Comparison of ENCODE assay signal across 1 cellular context in the genomic region with DNA sequence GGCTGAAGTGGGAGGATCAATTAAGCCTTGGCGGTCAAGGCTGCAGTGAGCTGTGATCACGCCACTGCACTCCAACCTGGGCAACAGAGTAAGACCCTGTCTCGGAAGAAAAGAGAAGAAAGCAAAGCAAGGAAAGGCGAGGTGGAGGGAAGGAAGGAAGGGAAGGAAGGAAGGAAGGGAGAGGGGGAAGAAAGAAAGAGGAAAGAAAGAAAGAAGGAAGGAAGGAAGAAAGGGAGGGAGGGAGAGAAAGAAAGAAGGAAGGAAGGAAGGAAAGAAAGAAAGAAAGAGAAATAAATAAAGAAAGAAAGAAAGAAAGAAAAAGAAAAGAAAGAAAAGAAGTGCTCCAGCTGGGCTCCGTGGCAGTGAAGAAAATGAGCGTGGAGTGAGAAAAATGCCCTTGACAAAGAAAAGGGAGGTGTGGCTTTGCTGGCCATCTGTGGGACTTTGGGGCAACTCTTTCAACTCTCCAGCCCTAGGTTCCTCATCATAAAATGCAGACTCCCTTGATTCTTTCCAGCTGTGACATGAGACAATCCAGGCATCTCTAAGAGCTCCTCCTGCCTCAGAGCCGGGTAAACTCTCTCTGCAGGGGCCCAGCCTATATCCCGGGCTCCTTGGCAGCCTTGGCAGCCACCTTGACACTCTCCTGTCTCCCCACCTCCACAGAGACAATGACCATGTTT.
TF ChIP-seq lines count a peak whose summit lies in the region.

No MANE protein-coding gene starts in this region.

TF ChIP-seq in HepG2, 621 proteins besides CTCF, POLR2A, EP300 and RAD21:
- TF ChIP-seq, protein P1, sequence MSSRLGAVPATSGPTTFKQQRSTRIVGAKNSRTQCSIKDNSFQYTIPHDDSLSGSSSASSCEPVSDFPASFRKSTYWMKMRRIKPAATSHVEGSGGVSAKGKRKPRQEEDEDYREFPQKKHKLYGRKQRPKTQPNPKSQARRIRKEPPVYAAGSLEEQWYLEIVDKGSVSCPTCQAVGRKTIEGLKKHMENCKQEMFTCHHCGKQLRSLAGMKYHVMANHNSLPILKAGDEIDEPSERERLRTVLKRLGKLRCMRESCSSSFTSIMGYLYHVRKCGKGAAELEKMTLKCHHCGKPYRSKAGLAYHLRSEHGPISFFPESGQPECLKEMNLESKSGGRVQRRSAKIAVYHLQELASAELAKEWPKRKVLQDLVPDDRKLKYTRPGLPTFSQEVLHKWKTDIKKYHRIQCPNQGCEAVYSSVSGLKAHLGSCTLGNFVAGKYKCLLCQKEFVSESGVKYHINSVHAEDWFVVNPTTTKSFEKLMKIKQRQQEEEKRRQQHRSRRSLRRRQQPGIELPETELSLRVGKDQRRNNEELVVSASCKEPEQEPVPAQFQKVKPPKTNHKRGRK (CRISPR knock-in tag; IDR thresholded peaks at IDR 0.05) = peak; percentile 72; the same call in 1 of the 2 replicates
- no peak for TF ChIP-seq ZSCAN25 (CRISPR knock-in tag; IDR thresholded peaks at IDR 0.05)
- peak; percentile 62 for TF ChIP-seq ZNF282 (IDR thresholded peaks at IDR 0.05; ENCODE audit: partially characterized antibody)
TF ChIP-seq in HepG2: peak in this region for 2.
